ENCODE assay signal across 30 cellular contexts in the genomic region with DNA sequence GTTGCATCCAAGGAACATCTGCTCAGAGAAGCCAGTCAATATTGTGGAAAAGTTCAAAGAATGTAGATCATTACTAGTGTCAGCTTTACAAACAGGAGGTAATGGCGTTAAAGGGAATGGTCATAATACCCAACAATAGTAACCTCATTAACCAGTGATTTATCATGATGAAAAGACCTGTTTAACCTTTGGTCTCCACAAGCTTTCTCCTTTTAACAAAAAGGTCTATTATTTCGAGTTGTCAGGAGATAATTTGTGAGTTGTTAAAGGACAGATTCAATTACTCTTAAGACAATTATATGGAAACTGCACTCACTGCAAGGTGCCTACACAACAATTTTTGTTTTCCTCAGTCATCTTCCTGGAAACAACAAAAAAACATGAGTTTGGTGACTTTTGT.
"Had no signal": no experiment of that assay in that cellular context is flagged by ENCODE, and none has a peak within 500 bp of the region (broad histone marks: within the 10 kb centered on the region; RNA-seq: fewer than 3 reads in every experiment).

No MANE protein-coding gene starts in this region.

- H3K4me3 Mint-ChIP-seq: activated CD4-positive, alpha-beta memory T cell treated with anti-CD3 and anti-CD28 coated beads, Interleukin-2, amount 10 ng/mL, durations not matched to agents 7 days and 5 days; activated CD8-positive, alpha-beta memory T cell treated with anti-CD3 and anti-CD28 coated beads, Interleukin-2, amount 10 ng/mL, durations not matched to agents 7 days and 5 days; activated naive CD4-positive, alpha-beta T cell treated with anti-CD3 and anti-CD28 coated beads, Interleukin-2, amount 10 ng/mL, durations not matched to agents 7 days and 5 days; activated naive CD8-positive, alpha-beta T cell; central memory CD8-positive, alpha-beta T cell had no signal

- H3K9me3 Mint-ChIP-seq: activated CD4-positive, alpha-beta memory T cell treated with anti-CD3 and anti-CD28 coated beads, Interleukin-2, amount 10 ng/mL, durations not matched to agents 7 days and 5 days; activated naive CD4-positive, alpha-beta T cell treated with anti-CD3 and anti-CD28 coated beads, Interleukin-2, amount 10 ng/mL, durations not matched to agents 7 days and 5 days; central memory CD8-positive, alpha-beta T cell had no signal

- H3K36me3 ChIP-seq: ascending aorta, cardiac muscle cell, WERI-Rb-1 had no signal

- H3K27me3 ChIP-seq: ascending aorta, cardiac muscle cell had no signal

- H3K27ac Mint-ChIP-seq: activated CD4-positive, alpha-beta memory T cell treated with anti-CD3 and anti-CD28 coated beads, Interleukin-2, amount 10 ng/mL, durations not matched to agents 7 days and 5 days; activated CD8-positive, alpha-beta memory T cell treated with anti-CD3 and anti-CD28 coated beads, Interleukin-2, amount 10 ng/mL, durations not matched to agents 7 days and 5 days; activated naive CD4-positive, alpha-beta T cell treated with anti-CD3 and anti-CD28 coated beads, Interleukin-2, amount 10 ng/mL, durations not matched to agents 7 days and 5 days; activated naive CD8-positive, alpha-beta T cell had no signal

- H3K27ac ChIP-seq: ascending aorta, cardiac muscle cell, WERI-Rb-1 had no signal

- ATAC-seq: activated CD8-positive, alpha-beta memory T cell treated with anti-CD3 and anti-CD28 coated beads, Interleukin-2, amount 10 ng/mL, durations not matched to agents 7 days and 5 days; K562 had no signal

- H3K36me3 Mint-ChIP-seq: activated CD8-positive, alpha-beta memory T cell treated with anti-CD3 and anti-CD28 coated beads, Interleukin-2, amount 10 ng/mL, durations not matched to agents 7 days and 5 days; activated naive CD4-positive, alpha-beta T cell treated with anti-CD3 and anti-CD28 coated beads, Interleukin-2, amount 10 ng/mL, durations not matched to agents 7 days and 5 days; activated naive CD8-positive, alpha-beta T cell had no signal

- H3K4me1 ChIP-seq: ascending aorta had no signal

- H3K9me3 ChIP-seq: ascending aorta had no signal

- H3K4me1 Mint-ChIP-seq: activated CD4-positive, alpha-beta memory T cell treated with anti-CD3 and anti-CD28 coated beads, Interleukin-2, amount 10 ng/mL, durations not matched to agents 7 days and 5 days; activated CD8-positive, alpha-beta memory T cell treated with anti-CD3 and anti-CD28 coated beads, Interleukin-2, amount 10 ng/mL, durations not matched to agents 7 days and 5 days; activated naive CD4-positive, alpha-beta T cell treated with anti-CD3 and anti-CD28 coated beads, Interleukin-2, amount 10 ng/mL, durations not matched to agents 7 days and 5 days; central memory CD8-positive, alpha-beta T cell had no signal

- H3K4me3 ChIP-seq: ascending aorta, cardiac muscle cell, K562 had no signal

- DNase-seq: activated CD4-positive, alpha-beta memory T cell treated with anti-CD3 and anti-CD28 coated beads, Interleukin-2, amount 10 ng/mL, durations not matched to agents 7 days and 5 days; activated CD4-positive, alpha-beta T cell treated with anti-CD3 and anti-CD28 coated beads for 1 hour; activated CD4-positive, alpha-beta T cell treated with anti-CD3 and anti-CD28 coated beads for 48 hours; activated CD4-positive, CD25-positive, alpha-beta regulatory T cell; activated CD8-positive, alpha-beta memory T cell treated with anti-CD3 and anti-CD28 coated beads for 24 hours; activated CD8-positive, alpha-beta memory T cell treated with anti-CD3 and anti-CD28 coated beads, Interleukin-2, amount 10 ng/mL, durations not matched to agents 7 days and 5 days; activated CD8-positive, alpha-beta memory T cell treated with anti-CD3 and anti-CD28 coated beads, Interleukin-2, amount 50 U/mL, for 48 hours; activated effector memory CD4-positive, alpha-beta T cell treated with Interleukin-2 at 50 U/mL for 16 hours; activated naive CD4-positive, alpha-beta T cell treated with anti-CD3 and anti-CD28 coated beads, Interleukin-2, amount 10 ng/mL, durations not matched to agents 7 days and 5 days; activated T-cell treated with anti-CD3 and anti-CD28 coated beads, Interleukin-2, amount 50 U/mL, for 48 hours; amygdala; IMR-90; NCI-H1092 treated with DMSO at 0.1 percent for 48 hours; NCI-H1436 treated with DMSO at 0.1 percent for 48 hours; NCI-H187 treated with DMSO at 0.1 percent for 48 hours; NCI-H2107; NCI-H345; NCI-H526; OCI-M1; Right ventricle myocardium superior; SW 1271; T-helper 1 cell; T-helper 2 cell; T-helper 9 cell; WERI-Rb-1 had no signal

- H3K27me3 Mint-ChIP-seq: activated naive CD4-positive, alpha-beta T cell treated with anti-CD3 and anti-CD28 coated beads, Interleukin-2, amount 10 ng/mL, durations not matched to agents 7 days and 5 days had no signal
